Comparison of ENCODE assay signal across 17 cellular contexts in the genomic region with DNA sequence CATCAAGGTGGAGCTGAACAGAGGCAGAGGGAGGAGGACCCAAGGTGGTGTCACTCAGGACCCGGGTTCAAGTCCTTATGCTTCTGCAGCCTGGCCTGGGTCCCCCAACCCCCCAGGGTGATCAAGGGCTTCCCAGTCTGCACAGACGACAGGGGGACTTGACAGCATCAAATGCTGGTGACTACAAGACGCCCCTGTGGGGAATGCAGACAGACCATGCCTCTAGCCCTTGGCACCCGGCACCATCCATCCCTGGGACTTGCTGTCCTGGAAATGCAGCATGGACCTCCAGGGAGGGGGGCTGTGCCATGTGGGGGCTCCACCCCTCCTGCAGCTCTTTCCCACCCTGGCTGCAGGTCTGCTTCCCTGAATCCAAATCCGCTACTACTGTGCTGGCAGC. TPM values are rescaled to one million over a fixed set of nuclear protein-coding genes. Genes with fewer than 3 reads are reported as not detected.
A peak's percentile ranks its signal among the peaks of the same experiment; 100 is the strongest.
DNase-seq lines count a peak whose midpoint lies in the region; ATAC-seq, FAIRE-seq and TF ChIP-seq lines count a peak whose summit lies in the region.
"Not testable (repeated sequence)": the region's sequence is repeated elsewhere in the genome, so short reads cannot be mapped to it uniquely, and the experiment has no call there.
"Had no signal": no experiment of that assay in that cellular context is flagged by ENCODE, and none has a peak within 500 bp of the region (broad histone marks: within the 10 kb centered on the region; RNA-seq: fewer than 3 reads in every experiment).

No MANE protein-coding gene starts in this region.

- H3K4me3 ChIP-seq in A549; body of pancreas; hepatocyte; HepG2 (replicated peaks in 1 of 3; ENCODE audit: insufficient read depth in 1 of 3, low read depth in 2 of 3, low read length in 3 of 3); thyroid gland (replicated peaks in 1 of 3): not testable (repeated sequence)
- H3K4me3 ChIP-seq in upper lobe of right lung, result peak overlapping the region; percentile 44

- H3K36me3 Mint-ChIP-seq in nephron (ENCODE audit: low read depth), result not testable (repeated sequence)

- H3K4me1 ChIP-seq in A549, result peaks cover 23% of the 10 kb centered on the region
- peaks cover 41% of the 10 kb centered on the region for H3K4me1 ChIP-seq in body of pancreas
- peaks cover 19% of the 10 kb centered on the region for H3K4me1 ChIP-seq in hepatocyte (ENCODE audit: insufficient read depth)
- H3K4me1 ChIP-seq in HepG2 (ENCODE audit: insufficient read depth, low read length), result peaks cover 38% of the 10 kb centered on the region
- peaks cover 3 to 48% of the 10 kb centered on the region in 2 donors for H3K4me1 ChIP-seq in thyroid gland
- H3K4me1 ChIP-seq in upper lobe of right lung, result not testable (repeated sequence)

- TF ChIP-seq EP300 in A549 (IDR thresholded peaks at IDR 0.05); HepG2 (IDR thresholded peaks at IDR 0.05; ENCODE audit: low read depth in 2 of 2, low read length in 2 of 2); HepG2 (CRISPR knock-in tag; IDR thresholded peaks at IDR 0.05; ENCODE audit: borderline replicate concordance): not testable (repeated sequence)

- in situ Hi-C loops in HepG2 (cut with HindIII; ENCODE audit: extremely low pct_ligation_motif_present, low pct_unique_long_range_greater_than_20kb), result not testable (repeated sequence)

- not testable (repeated sequence) for H3K4me2 ChIP-seq in A549; hepatocyte; HepG2 (ENCODE audit: low read depth, low read length)

- intact Hi-C loops in body of pancreas (cut with DNase I); HepG2 (cut with micrococcal nuclease; ENCODE audit: unreplicated experiment); thyroid gland (cut with DNase I); upper lobe of right lung (cut with DNase I): not testable (repeated sequence)

- not testable (repeated sequence) for H3K9ac ChIP-seq in HepG2 (ENCODE audit: insufficient read depth, low read depth, low read length)

- not testable (repeated sequence) for H2AFZ ChIP-seq in hepatocyte; HepG2 (ENCODE audit: low read length)

- not testable (repeated sequence) for FAIRE-seq in A549 (lab: Jason Lieb, UNC); HepG2 (lab: Jason Lieb, UNC)

- BruUV-seq in HepG2 (replicated peaks; lab: Mats Ljungman, UMichigan), result not testable (repeated sequence)

- H3K9me3 ChIP-seq in A549; body of pancreas; hepatocyte (ENCODE audit: low read depth); HepG2 (ENCODE audit: low read length); thyroid gland; upper lobe of right lung: not testable (repeated sequence)

- not testable (repeated sequence) for TF ChIP-seq POLR2A in A549 (IDR thresholded peaks at IDR 0.05; ENCODE audit: low read length); body of pancreas (IDR thresholded peaks at IDR 0.05); HepG2 (IDR thresholded peaks at IDR 0.05; ENCODE audit: insufficient read depth in 1 of 2, low read depth in 2 of 2, low read length in 2 of 2); thyroid gland (IDR thresholded peaks at IDR 0.05)

- peaks cover 30% of the 10 kb centered on the region for H3K4me1 Mint-ChIP-seq in nephron

- H3K27ac Mint-ChIP-seq in nephron, result peak overlapping the region; percentile 92 to 97 (median 96)

- CTCF ChIA-PET in A549 (lab: Yijun Ruan, JAX), result interaction anchor here (1.1 kb wide), 1 partner anchor 44 kb away, joined by 4 read pairs; no protein-coding TSS in a partner anchor
- CTCF ChIA-PET in HepG2 (lab: Yijun Ruan, JAX; ENCODE audit: low intra/inter-chr PET ratio, low total read pairs), result not testable (repeated sequence)

- H4K20me1 ChIP-seq in hepatocyte (ENCODE audit: insufficient read depth, poor library complexity, severe bottlenecking); HepG2 (ENCODE audit: insufficient read depth, low read length): not testable (repeated sequence)

- H3K4me3 Mint-ChIP-seq in nephron, result not testable (repeated sequence)

- WGBS in A549 (ENCODE audit: missing lambda C conversion rate), result 94% methylated on average over 5 of the region's 5 CpGs
- 57 to 90% methylated on average over 3 to 5 of the region's 5 CpGs for WGBS in body of pancreas, 2 donors
- 71% methylated on average over 5 of the region's 5 CpGs for WGBS in hepatocyte (ENCODE audit: low lambda C conversion rate, missing lambda C conversion rate)
- WGBS in HepG2 (ENCODE audit: low lambda C conversion rate), result 16% methylated on average over 4 of the region's 5 CpGs
- WGBS in thyroid gland, 2 donors, result 67 to 89% methylated on average over 1 to 5 of the region's 5 CpGs

- DNase-seq in A549 (ENCODE audit: low read depth in 1 of 2, low spot score in 1 of 2); body of pancreas; hepatocyte (ENCODE audit: low spot score); HepG2 (ENCODE audit: low spot score); thyroid gland; upper lobe of right lung: not testable (repeated sequence)

- TF ChIP-seq CTCF in A549 (IDR thresholded peaks at IDR 0.05); VCaP (conservative IDR thresholded peaks at IDR 0.05); body of pancreas (IDR thresholded peaks at IDR 0.05); hepatocyte (IDR thresholded peaks at IDR 0.05; ENCODE audit: poor library complexity); HepG2 (CRISPR knock-in tag; IDR thresholded peaks at IDR 0.05); nephron (IDR thresholded peaks at IDR 0.05; ENCODE audit: unreplicated experiment in 3 of 3); thyroid gland (IDR thresholded peaks at IDR 0.05); upper lobe of right lung (IDR thresholded peaks at IDR 0.05): not testable (repeated sequence)

- TF ChIP-seq RAD21 in A549 (conservative IDR thresholded peaks at IDR 0.05 in 1 of 2, IDR thresholded peaks at IDR 0.05 in 1 of 2); HepG2 (CRISPR knock-in tag; IDR thresholded peaks at IDR 0.05): not testable (repeated sequence)

- not testable (repeated sequence) for H3K9me3 Mint-ChIP-seq in nephron

- peak overlapping the region; percentile 31 to 41; a peak in 1 of 6 replicates for H3K27ac ChIP-seq in A549
- H3K27ac ChIP-seq in VCaP, result peak overlapping the region; percentile 93
- H3K27ac ChIP-seq in body of pancreas, result peak overlapping the region; percentile 65 to 82 (median 70)
- peak overlapping the region; percentile 91 for H3K27ac ChIP-seq in hepatocyte
- H3K27ac ChIP-seq in HepG2 (ENCODE audit: extremely low read length, insufficient read depth, low read length), result not testable (repeated sequence)
- H3K27ac ChIP-seq in thyroid gland, result peak overlapping the region in 2 of 3 donors; percentile 73 to 81
- peak overlapping the region; percentile 71 for H3K27ac ChIP-seq in upper lobe of right lung

- ATAC-seq in A549, body of pancreas, HepG2, upper lobe of right lung: not testable (repeated sequence)

- not testable (repeated sequence) for H3K79me2 ChIP-seq in hepatocyte; HepG2 (ENCODE audit: insufficient read depth, low read length)

- H3K27me3 ChIP-seq in body of pancreas; hepatocyte; HepG2 (ENCODE audit: control insufficient read depth in 1 of 2, insufficient read depth in 2 of 2, low read length in 2 of 2); thyroid gland; upper lobe of right lung: not testable (repeated sequence)

- POLR2A ChIA-PET in A549 (lab: Yijun Ruan, JAX); HepG2 (lab: Yijun Ruan, JAX): not testable (repeated sequence)

- not testable (repeated sequence) for H3K36me3 ChIP-seq in body of pancreas (replicated peaks in 1 of 2; ENCODE audit: insufficient read depth in 1 of 2, low read depth in 2 of 2); hepatocyte (replicated peaks; ENCODE audit: insufficient read depth, low read depth); HepG2 (replicated peaks in 1 of 2; ENCODE audit: control insufficient read depth in 1 of 2, insufficient read depth in 2 of 2, low read length in 2 of 2); thyroid gland; upper lobe of right lung

- H3K27me3 Mint-ChIP-seq in nephron (ENCODE audit: low read depth), result not testable (repeated sequence)

- H3K9me2 ChIP-seq in hepatocyte (replicated peaks; ENCODE audit: insufficient read depth), result not testable (repeated sequence)

RNA-seq across cellular contexts. Expression of a gene that starts 7.1 kb away (rescaled TPM):
- not detected in 2 replicates for polyA plus RNA-seq in A549 (2011; rRNA removed)
- polyA plus RNA-seq in A549 (2012; cell fraction: cytosol; rRNA removed), result not detected in 2 replicates
- not detected in 2 replicates for polyA plus RNA-seq in A549 (2012; cell fraction: nucleus; rRNA removed)
- not detected in 3 replicates for polyA plus RNA-seq in A549 (2017; fragmentation: RNase III; extraction: RNeasy Plus Mini Kit Qiagen cat#74134 plus additional on column Dnase treatment)
- polyA minus RNA-seq in A549 (2011; rRNA and poly(A)+ RNA removed), result not detected in 2 replicates
- 1 to 10 TPM in 1 of 2 donors, not detected in 1; 3.4 TPM for total RNA-seq in body of pancreas
- not detected in 2 replicates for total RNA-seq in hepatocyte
- not detected in 2 replicates for polyA plus RNA-seq in hepatocyte
- not detected in 2 replicates for total RNA-seq in HepG2 (2016; rRNA removed; fragmentation: Illumina TruSeq; extraction: Trizol)
- not detected in 2 replicates for total RNA-seq in HepG2 (2016; cell fraction: cytosol; rRNA removed; fragmentation: Illumina TruSeq; extraction: Trizol; ENCODE audit: low read depth)
- not detected in 2 replicates for total RNA-seq in HepG2 (2016; cell fraction: insoluble cytoplasmic fraction; rRNA removed; fragmentation: Illumina TruSeq; extraction: Trizol)
- not detected in 2 replicates for total RNA-seq in HepG2 (2016; cell fraction: membrane; rRNA removed; fragmentation: Illumina TruSeq; extraction: Trizol)
- total RNA-seq in HepG2 (2016; cell fraction: nucleus; rRNA removed; fragmentation: Illumina TruSeq; extraction: Trizol), result not detected in 2 replicates
- not detected in 2 replicates for polyA plus RNA-seq in HepG2 (2011; rRNA removed)
- polyA plus RNA-seq in HepG2 (2011; cell fraction: cytosol; rRNA removed), result not detected in 2 replicates
- polyA plus RNA-seq in HepG2 (2011; cell fraction: nucleus; rRNA removed), result not detected in 2 replicates
- not detected in 2 replicates for polyA plus RNA-seq in HepG2 (2012)
- polyA plus RNA-seq in HepG2 (2016; cell fraction: cytosol; fragmentation: Illumina TruSeq; extraction: Trizol; ENCODE audit: low read depth), result not detected in 2 replicates
- polyA plus RNA-seq in HepG2 (2016; cell fraction: insoluble cytoplasmic fraction; fragmentation: Illumina TruSeq; extraction: Trizol; ENCODE audit: low read depth), result not detected in 2 replicates
- not detected in 2 replicates for polyA plus RNA-seq in HepG2 (2016; cell fraction: membrane; fragmentation: Illumina TruSeq; extraction: Trizol; ENCODE audit: low read depth)
- not detected in 2 replicates for polyA plus RNA-seq in HepG2 (2016; cell fraction: nucleus; fragmentation: Illumina TruSeq; extraction: Trizol; ENCODE audit: insufficient read depth, low read depth)
- not detected in 2 replicates for polyA minus RNA-seq in HepG2 (2011; rRNA and poly(A)+ RNA removed; ENCODE audit: low replicate concordance)
- polyA minus RNA-seq in HepG2 (2011; cell fraction: cytosol; rRNA and poly(A)+ RNA removed), result not detected in 2 replicates
- not detected in 2 replicates for polyA minus RNA-seq in HepG2 (2011; cell fraction: nucleus; rRNA and poly(A)+ RNA removed)
- 1 to 10 TPM in 3 of 4 donors, not detected in 1; 2.0 to 5.9 (median 4.8) TPM for total RNA-seq in thyroid gland
- 105 TPM for total RNA-seq in upper lobe of right lung
- total RNA-seq: Calu3; CD4-positive, alpha-beta T cell; CD8-positive, alpha-beta memory T cell; Daoy; G401; GM23338; H4; H9 had no signal
- polyA plus RNA-seq: CD14-positive monocyte; CD8-positive, alpha-beta memory T cell; GM23338 had no signal

Comparison
In these comparisons a context has a peak if more than half of its experiments do, and no peak if none do; other contexts are left out.
1. RNA of a gene that starts 7.1 kb away (total RNA-seq): 105 TPM in upper lobe of right lung (single experiment); 2.0 to 5.9 TPM in thyroid gland, 3.4 TPM in body of pancreas, not detected in hepatocyte and not detected in HepG2; every median in the first group is over 10 times any median in the second.